Comparison of ENCODE assay signal across 36 cellular contexts in the genomic region with DNA sequence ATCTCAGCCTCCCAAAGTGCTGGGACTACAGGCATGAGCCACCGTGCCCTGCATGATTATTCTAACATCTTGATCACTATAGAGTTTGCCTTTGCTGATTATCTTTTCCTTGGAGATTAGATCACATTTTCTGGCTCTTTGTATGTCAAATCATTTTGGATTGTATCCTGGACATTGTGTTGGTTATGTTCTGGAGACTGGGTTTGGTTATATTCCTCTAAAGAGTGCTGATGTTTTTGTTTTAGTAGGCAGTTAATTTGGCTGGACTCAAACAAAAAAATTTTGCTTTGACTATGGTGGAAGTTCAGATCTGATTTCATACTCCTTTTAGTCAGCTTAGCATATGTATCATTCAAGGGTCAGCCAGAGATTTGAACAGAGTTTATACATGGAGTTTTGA. TPM values are rescaled to one million over a fixed set of nuclear protein-coding genes. Genes with fewer than 3 reads are reported as not detected.
DNase-seq lines count a peak whose midpoint lies in the region; ATAC-seq, FAIRE-seq and TF ChIP-seq lines count a peak whose summit lies in the region.
"Had no signal": no experiment of that assay in that cellular context is flagged by ENCODE, and none has a peak within 500 bp of the region (broad histone marks: within the 10 kb centered on the region; RNA-seq: fewer than 3 reads in every experiment).

No MANE protein-coding gene starts in this region.

- POLR2A ChIA-PET in HEK293 (lab: Yijun Ruan, JAX), result no interaction called here

- no peaks in the 10 kb centered on the region for H3K9me1 ChIP-seq in keratinocyte (ENCODE audit: control insufficient read depth, extremely low read depth, insufficient read depth, low read length)

- H3K27ac ChIP-seq in HEK293 (ENCODE audit: extremely low read depth, low read depth, low read length) (no peak overlapping the region), keratinocyte (ENCODE audit: control insufficient read depth, insufficient read depth, low read length) (no peak overlapping the region), MM.1S (ENCODE audit: low read length) (no peak overlapping the region)
- H3K27ac ChIP-seq: 22Rv1; A549; BLaER1; BLaER1 treated with 17β-estradiol and CSF1 and Interleukin-3, amounts not matched to agents 10 nM and 100 nM; C4-2B had no signal

- no peaks in the 10 kb centered on the region for H3K79me2 ChIP-seq in keratinocyte (ENCODE audit: control insufficient read depth, insufficient read depth, low read length)
- no peaks in the 10 kb centered on the region for H3K79me2 ChIP-seq in MM.1S (ENCODE audit: low read length)

- H3K36me3 ChIP-seq in HEK293 (ENCODE audit: control insufficient read depth in 2 of 2, insufficient read depth in 1 of 2, low read length in 2 of 2) (no peaks in the 10 kb centered on the region), keratinocyte (ENCODE audit: control insufficient read depth in 2 of 2, extremely low read depth in 1 of 2, insufficient read depth in 2 of 2, low read length in 2 of 2) (no peaks in the 10 kb centered on the region), MM.1S (replicated peaks; ENCODE audit: insufficient read depth, low read length) (no peaks in the 10 kb centered on the region)
- H3K36me3 ChIP-seq: BE2C, BLaER1 had no signal

- no peaks in the 10 kb centered on the region for H3K27me3 ChIP-seq in keratinocyte (ENCODE audit: control insufficient read depth, extremely low read depth, insufficient read depth, low read length)
- H3K27me3 ChIP-seq in MM.1S (replicated peaks; ENCODE audit: insufficient read depth, low read length), result no peaks in the 10 kb centered on the region
- H3K27me3 ChIP-seq: BE2C; BLaER1; BLaER1 treated with 17β-estradiol and CSF1 and Interleukin-3, amounts not matched to agents 10 nM and 100 nM had no signal

- CTCF ChIA-PET in Calu3 (lab: Charles Lee), result no interaction called here
- CTCF ChIA-PET in HEK293 (lab: Yijun Ruan, JAX), result no interaction called here

- dilution Hi-C loops in keratinocyte (cut with MboI; ENCODE audit: extremely low pct_ligation_motif_present, low sequenced_read_pairs), result no loop called here

- H3K4me3 ChIP-seq in HEK293 (ENCODE audit: low read depth, low read length) (no peak overlapping the region), keratinocyte (ENCODE audit: control insufficient read depth in 2 of 3, extremely low read depth in 1 of 3, insufficient read depth in 2 of 3, low read depth in 1 of 3, low read length in 3 of 3) (no peak overlapping the region), MM.1S (ENCODE audit: low read length) (no peak overlapping the region)
- H3K4me3 ChIP-seq: A549; BLaER1; BLaER1 treated with 17β-estradiol and CSF1 and Interleukin-3, amounts not matched to agents 10 nM and 100 nM had no signal

- H3K4me1 ChIP-seq in HEK293 (ENCODE audit: control insufficient read depth, insufficient read depth, low read length), result no peaks in the 10 kb centered on the region
- H3K4me1 ChIP-seq in keratinocyte (ENCODE audit: control insufficient read depth, extremely low read depth, insufficient read depth, low read length), result no peaks in the 10 kb centered on the region
- H3K4me1 ChIP-seq in MM.1S (ENCODE audit: low read length), result no peaks in the 10 kb centered on the region
- H3K4me1 ChIP-seq: A549; BE2C; BLaER1; BLaER1 treated with 17β-estradiol and CSF1 and Interleukin-3, amounts not matched to agents 10 nM and 100 nM; Caco-2 had no signal

- peak overlapping the region; percentile 39 for H3K27ac Mint-ChIP-seq in Calu3 (ENCODE audit: unreplicated experiment)
- H3K27ac Mint-ChIP-seq: B cell; CD14-positive monocyte; CD4-positive, alpha-beta memory T cell; CD4-positive, alpha-beta T cell; CD4-positive, CD25-positive, alpha-beta regulatory T cell; CD8-positive, alpha-beta memory T cell; CD8-positive, alpha-beta T cell had no signal

- H3K36me3 Mint-ChIP-seq in Calu3 (ENCODE audit: insufficient read depth, unreplicated experiment), result no peaks in the 10 kb centered on the region
- H3K36me3 Mint-ChIP-seq: CD14-positive monocyte; CD4-positive, alpha-beta memory T cell; CD4-positive, CD25-positive, alpha-beta regulatory T cell; CD8-positive, alpha-beta T cell had no signal

- peak; percentile 52 for FAIRE-seq in keratinocyte (lab: Jason Lieb, UNC)
- FAIRE-seq: A204.1, A549, D721Med had no signal

- H3K4me2 ChIP-seq in keratinocyte (ENCODE audit: control insufficient read depth, extremely low read depth, insufficient read depth, low read depth, low read length) (no peak overlapping the region), MM.1S (ENCODE audit: low read depth, low read length) (no peak overlapping the region)
- H3K4me2 ChIP-seq: A549; BLaER1; BLaER1 treated with 17β-estradiol and CSF1 and Interleukin-3, amounts not matched to agents 10 nM and 100 nM had no signal

- BruUV-seq in Calu3 (replicated peaks; lab: Mats Ljungman, UMichigan), result no TSS peak

- H3K9ac ChIP-seq in keratinocyte (ENCODE audit: control insufficient read depth, extremely low read depth, insufficient read depth, low read length) (no peak overlapping the region), MM.1S (ENCODE audit: low read length) (no peak overlapping the region)
- H3K9ac ChIP-seq: BLaER1; BLaER1 treated with 17β-estradiol and CSF1 and Interleukin-3, amounts not matched to agents 10 nM and 100 nM had no signal

- H4K20me1 ChIP-seq in keratinocyte (ENCODE audit: control insufficient read depth, extremely low read depth, insufficient read depth, low read length) (no peaks in the 10 kb centered on the region), MM.1S (ENCODE audit: insufficient read depth, low read length) (no peaks in the 10 kb centered on the region)
- H4K20me1 ChIP-seq: BLaER1; BLaER1 treated with 17β-estradiol and CSF1 and Interleukin-3, amounts not matched to agents 10 nM and 100 nM had no signal

- DNase-seq in Calu3, result no peak
- DNase-seq in amniotic epithelial cell (ENCODE audit: low read depth), result peak; percentile 15
- DNase-seq in keratinocyte (ENCODE audit: low read depth, low spot score), result no peak
- no peak for DNase-seq in MM.1S
- DNase-seq in DMS153 treated with DMSO at 0.1 percent for 48 hours (lab: John Stamatoyannopoulos, UW; ENCODE audit: unreplicated experiment), result no peak
- DNase-seq: 8988T; ACHN; AML-193; BE2C; C1 segment of cervical spinal cord; Caco-2; CD4-positive, alpha-beta memory T cell; CD4-positive, alpha-beta T cell; CD4-positive, CD25-positive, alpha-beta regulatory T cell; CD8-positive, alpha-beta memory T cell; CD8-positive, alpha-beta T cell; COR-L47; DMS 273 treated with DMSO at 0.1 percent for 48 hours; DMS153; DMS53; DMS79; DMS79 treated with DMSO at 0.1 percent for 48 hours; DND-41; EL had no signal

- intact Hi-C loops in Calu3 (cut with micrococcal nuclease; ENCODE audit: unreplicated experiment), result no loop called here

- H3K9me2 ChIP-seq in MM.1S (replicated peaks; ENCODE audit: insufficient read depth, low read length), result no peaks in the 10 kb centered on the region

- peaks cover 6% of the 10 kb centered on the region for H3K9me3 Mint-ChIP-seq in Calu3 (ENCODE audit: low read depth, unreplicated experiment)

- no peaks in the 10 kb centered on the region for H3K9me3 ChIP-seq in HEK293 (ENCODE audit: control insufficient read depth, insufficient read depth, low read depth, low read length)
- no peaks in the 10 kb centered on the region for H3K9me3 ChIP-seq in keratinocyte (ENCODE audit: control insufficient read depth, low read depth, low read length)
- H3K9me3 ChIP-seq in MM.1S (replicated peaks; ENCODE audit: insufficient read depth, low read length), result no peaks in the 10 kb centered on the region
- H3K9me3 ChIP-seq: BE2C had no signal

- no peaks in the 10 kb centered on the region for H3F3A ChIP-seq in MM.1S (ENCODE audit: insufficient read depth, low read length)

- ATAC-seq in HG03025 (IDR thresholded peaks at IDR 0.05; ENCODE audit: low FRiP score, unreplicated experiment) (no peak), HG03135 (IDR thresholded peaks at IDR 0.05; ENCODE audit: unreplicated experiment) (no peak)
- ATAC-seq: A549; CD8-positive, alpha-beta T cell had no signal

- TF ChIP-seq CTCF in Calu3 (IDR thresholded peaks at IDR 0.05; ENCODE audit: unreplicated experiment) (no peak), HEK293 (tag by site-specific recombination; IDR thresholded peaks at IDR 0.05) (no peak), keratinocyte (optimal IDR thresholded peaks at IDR 0.05 in 1 of 3, IDR thresholded peaks at IDR 0.05 in 1 of 3, conservative IDR thresholded peaks at IDR 0.05 in 1 of 3; ENCODE audit: extremely low read depth in 1 of 3, insufficient read depth in 2 of 3, low read length in 3 of 3) (no peak), MM.1S (IDR thresholded peaks at IDR 0.05; ENCODE audit: low read length) (no peak)

- H2AFZ ChIP-seq in keratinocyte (ENCODE audit: control insufficient read depth, low read length) (no peak overlapping the region), MM.1S (ENCODE audit: low read length) (no peak overlapping the region)

- H3K4me3 Mint-ChIP-seq in Calu3 (ENCODE audit: low read depth, unreplicated experiment), result no peak overlapping the region
- H3K4me3 Mint-ChIP-seq: B cell; CD14-positive monocyte; CD4-positive, alpha-beta memory T cell; CD4-positive, alpha-beta T cell; CD4-positive, CD25-positive, alpha-beta regulatory T cell; CD8-positive, alpha-beta memory T cell; CD8-positive, alpha-beta T cell had no signal

- no peaks in the 10 kb centered on the region for H3K4me1 Mint-ChIP-seq in Calu3 (ENCODE audit: low read depth, unreplicated experiment)
- H3K4me1 Mint-ChIP-seq: B cell; CD14-positive monocyte; CD4-positive, alpha-beta memory T cell; CD4-positive, CD25-positive, alpha-beta regulatory T cell; CD8-positive, alpha-beta memory T cell had no signal

- H3K27me3 Mint-ChIP-seq in Calu3 (ENCODE audit: unreplicated experiment), result no peaks in the 10 kb centered on the region

TF ChIP-seq in HEK293, 187 proteins besides CTCF, POLR2A, EP300 and RAD21 (continues in another document):
- peak; percentile 93 for TF ChIP-seq SETDB1 (IDR thresholded peaks at IDR 0.05; ENCODE audit: insufficient read length, low read length)

RNA-seq across cellular contexts. Expression of a gene that starts 26.4 kb away (rescaled TPM):
- total RNA-seq in Calu3 (2022), result 12.2 and 12.6 TPM in 2 replicates
- polyA plus RNA-seq in keratinocyte, result 5.5 to 11.5 TPM (median 6.4 TPM) in 3 replicates
- polyA plus RNA-seq in keratinocyte (2011; ENCODE audit: low read depth), result 8.6 TPM
- 4.0 and 8.3 TPM in 2 replicates for polyA plus RNA-seq in keratinocyte (2011; cell fraction: cytosol; rRNA removed)
- polyA plus RNA-seq in keratinocyte (2011; cell fraction: nucleus; rRNA removed), result 8.5 and 11.8 TPM in 2 replicates
- polyA plus RNA-seq in keratinocyte (2012; ENCODE audit: low replicate concordance), result 5.8 and 6.9 TPM in 2 replicates
- 0.39 to 8.8 TPM (median 2.7 TPM) in 3 replicates for polyA minus RNA-seq in keratinocyte
- polyA minus RNA-seq in keratinocyte (2011; cell fraction: cytosol; rRNA and poly(A)+ RNA removed), result 5.6 TPM
- polyA minus RNA-seq in keratinocyte (2011; cell fraction: nucleus; rRNA and poly(A)+ RNA removed), result 3.2 and 7.0 TPM in 2 replicates
